Comparison of ENCODE assay signal across 24 cellular contexts in the genomic region with DNA sequence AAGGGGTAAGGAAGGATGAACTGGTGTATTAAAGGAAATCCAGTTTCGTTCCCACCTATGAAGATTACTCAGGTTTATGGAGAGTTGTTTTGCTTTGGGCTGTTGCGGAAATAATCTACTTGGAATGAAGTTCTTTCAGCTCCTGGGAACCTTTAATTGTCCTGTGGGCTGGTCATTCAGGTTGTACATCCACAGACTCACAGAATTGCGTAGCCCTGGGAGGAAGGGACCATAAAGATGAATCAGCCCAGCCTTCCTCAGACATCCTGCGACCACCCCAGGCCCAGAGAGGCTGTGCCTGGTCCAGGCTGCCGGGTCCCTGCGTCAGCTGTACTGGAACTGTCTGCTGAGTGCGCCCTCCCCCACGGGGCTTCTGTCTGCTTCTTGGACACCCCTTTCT.
DNase-seq lines count a peak whose midpoint lies in the region; ATAC-seq, FAIRE-seq and TF ChIP-seq lines count a peak whose summit lies in the region.
"Had no signal": no experiment of that assay in that cellular context is flagged by ENCODE, and none has a peak within 500 bp of the region (broad histone marks: within the 10 kb centered on the region; RNA-seq: fewer than 3 reads in every experiment).

No MANE protein-coding gene starts in this region.

- peak overlapping the region; percentile 21; the same call in 1 of the 2 replicates for H3K9ac ChIP-seq in HUES48 (ENCODE audit: low read depth, low read length)

- no peak for FAIRE-seq in A549 (lab: Jason Lieb, UNC)
- FAIRE-seq: D721Med, GM12878 had no signal

- H3K36me3 ChIP-seq in HUES48 (ENCODE audit: control insufficient read depth, insufficient read depth, low read length) (no peaks in the 10 kb centered on the region), brain microvascular endothelial cell (replicated peaks) (no peaks in the 10 kb centered on the region), sigmoid colon (no peaks in the 10 kb centered on the region)
- H3K36me3 ChIP-seq: upper lobe of right lung had no signal

- no peaks in the 10 kb centered on the region for H3K36me3 Mint-ChIP-seq in nephron (ENCODE audit: low read depth)
- H3K36me3 Mint-ChIP-seq in Calu3 (ENCODE audit: insufficient read depth, unreplicated experiment): peaks cover 5% of the 10 kb centered on the region

- in situ Hi-C loops in brain microvascular endothelial cell (cut with HindIII; ENCODE audit: low pct_ligation_motif_present, low sequenced_read_pairs): no loop called here

- CTCF ChIA-PET in A549 (lab: Yijun Ruan, JAX): interaction anchor here (0.6 to 1.2 kb wide), 2 partner anchors 29 to 30 kb away, joined by 3 to 4 read pairs; no protein-coding TSS in a partner anchor
- CTCF ChIA-PET in Calu3 (lab: Charles Lee): interaction anchor here (1.1 kb wide), 1 partner anchor 23 kb away, joined by 3 read pairs; no protein-coding TSS in a partner anchor

- no peak overlapping the region for H3K4me3 ChIP-seq in A549
- H3K4me3 ChIP-seq in HUES48 (ENCODE audit: low read depth, low read length): no peak overlapping the region
- H3K4me3 ChIP-seq in brain microvascular endothelial cell (ENCODE audit: low read depth, low read length): no peak overlapping the region
- H3K4me3 ChIP-seq in sigmoid colon: no peak overlapping the region
- H3K4me3 ChIP-seq: GM12878, left lung, upper lobe of right lung had no signal

- H3K27ac Mint-ChIP-seq in nephron (peak overlapping the region; percentile 31 to 95 (median 69)), Calu3 (ENCODE audit: unreplicated experiment) (no peak overlapping the region)
- H3K27ac Mint-ChIP-seq: activated naive CD4-positive, alpha-beta T cell treated with anti-CD3 and anti-CD28 coated beads for 36 hours had no signal

- H3K4me1 Mint-ChIP-seq in nephron: peaks cover 82% of the 10 kb centered on the region
- peaks cover 10% of the 10 kb centered on the region for H3K4me1 Mint-ChIP-seq in Calu3 (ENCODE audit: low read depth, unreplicated experiment)

- H3K9me3 Mint-ChIP-seq in nephron: no peaks in the 10 kb centered on the region
- H3K9me3 Mint-ChIP-seq in Calu3 (ENCODE audit: low read depth, unreplicated experiment): no peaks in the 10 kb centered on the region
- H3K9me3 Mint-ChIP-seq: activated naive CD4-positive, alpha-beta T cell treated with anti-CD3 and anti-CD28 coated beads for 36 hours; activated T-cell treated with anti-CD3 and anti-CD28 coated beads, Interleukin-2, amount 50 U/mL, for 4 hours; effector memory CD8-positive, alpha-beta T cell had no signal

- TF ChIP-seq POLR2A in A549 (IDR thresholded peaks at IDR 0.05; ENCODE audit: low read length): no peak
- TF ChIP-seq POLR2A in sigmoid colon (IDR thresholded peaks at IDR 0.05): no peak

- H3K4me1 ChIP-seq in A549 (peaks cover 25% of the 10 kb centered on the region), HUES48 (ENCODE audit: control insufficient read depth, insufficient read depth, low read length) (peaks cover 25% of the 10 kb centered on the region), sigmoid colon (peaks cover 0 to 64% (median 50%) of the 10 kb centered on the region in 4 donors)
- H3K4me1 ChIP-seq: upper lobe of right lung had no signal

- TF ChIP-seq RAD21 in A549 (conservative IDR thresholded peaks at IDR 0.05 in 1 of 2, IDR thresholded peaks at IDR 0.05 in 1 of 2): no peak

- H3K27me3 ChIP-seq in HUES48 (ENCODE audit: control insufficient read depth, insufficient read depth, low read length) (no peaks in the 10 kb centered on the region), brain microvascular endothelial cell (replicated peaks) (no peaks in the 10 kb centered on the region), sigmoid colon (no peaks in the 10 kb centered on the region)
- H3K27me3 ChIP-seq: left lung, upper lobe of right lung had no signal

- no peaks in the 10 kb centered on the region for H3K9me3 ChIP-seq in A549
- H3K9me3 ChIP-seq in HUES48 (ENCODE audit: control insufficient read depth, insufficient read depth, low read length): no peaks in the 10 kb centered on the region
- no peaks in the 10 kb centered on the region for H3K9me3 ChIP-seq in sigmoid colon
- H3K9me3 ChIP-seq: left lung, upper lobe of right lung had no signal

- BruUV-seq in Calu3 (replicated peaks; lab: Mats Ljungman, UMichigan): no TSS peak

- 77% methylated on average over 7 of the region's 8 CpGs for WGBS in A549 (ENCODE audit: missing lambda C conversion rate)
- WGBS in sigmoid colon, 2 donors: 55 to 85% methylated on average over 8 of the region's 8 CpGs

- H3K4me2 ChIP-seq in A549: 0 out of 3 replicates have a peak overlapping the region, but pooled peaks have one; percentile 16

- TF ChIP-seq EP300 in A549 (IDR thresholded peaks at IDR 0.05): no peak
- TF ChIP-seq EP300 in sigmoid colon (IDR thresholded peaks at IDR 0.05): no peak

- H3K4me3 Mint-ChIP-seq in nephron (peak overlapping the region in 1 of 3 experiments; percentile 11), Calu3 (ENCODE audit: low read depth, unreplicated experiment) (no peak overlapping the region)
- H3K4me3 Mint-ChIP-seq: activated naive CD4-positive, alpha-beta T cell treated with anti-CD3 and anti-CD28 coated beads for 36 hours; activated T-cell treated with anti-CD3 and anti-CD28 coated beads, Interleukin-2, amount 50 U/mL, for 4 hours; effector memory CD8-positive, alpha-beta T cell had no signal

- POLR2A ChIA-PET in A549 (lab: Yijun Ruan, JAX): no interaction called here

- H3K27ac ChIP-seq in A549 (peak overlapping the region in 1 of 2 experiments; percentile 63; a peak in 2 of 6 replicates), HUES48 (ENCODE audit: low read depth, low read length) (no peak overlapping the region), brain microvascular endothelial cell (peak overlapping the region; percentile 62), sigmoid colon (peak overlapping the region in 1 of 4 donors; percentile 65)
- H3K27ac ChIP-seq: C4-2B, HL-60, left lung, upper lobe of right lung had no signal

- DNase-seq in A549 (ENCODE audit: low read depth in 1 of 2, low spot score in 1 of 2): no peak
- no peak for DNase-seq in brain microvascular endothelial cell
- no peak for DNase-seq in Calu3
- DNase-seq in sigmoid colon: no peak
- DNase-seq in iPS-NIHi11 (ENCODE audit: low spot score): no peak
- DNase-seq: activated CD8-positive, alpha-beta memory T cell treated with anti-CD3 and anti-CD28 coated beads for 24 hours; activated naive CD4-positive, alpha-beta T cell treated with anti-CD3 and anti-CD28 coated beads for 36 hours; activated T-cell treated with anti-CD3 and anti-CD28 coated beads, Interleukin-2, amount 50 U/mL, for 4 hours; central memory CD4-positive, alpha-beta T cell; effector memory CD8-positive, alpha-beta T cell; KG1; left lung; NCI-H1092; NCI-H2081 treated with DMSO at 0.1 percent for 48 hours; NCI-H510A; stimulated activated CD8-positive, alpha-beta memory T cell treated with anti-CD3 and anti-CD28 coated beads, Interleukin-4, amount 100 ng/mL, for 48 hours; upper lobe of right lung had no signal

- TF ChIP-seq CTCF in A549 (IDR thresholded peaks at IDR 0.05) (no peak), brain microvascular endothelial cell (IDR thresholded peaks at IDR 0.05; ENCODE audit: low read depth, low read length, missing control alignments) (no peak), nephron (IDR thresholded peaks at IDR 0.05; ENCODE audit: unreplicated experiment in 3 of 3) (no peak), Calu3 (IDR thresholded peaks at IDR 0.05; ENCODE audit: unreplicated experiment) (no peak), sigmoid colon (IDR thresholded peaks at IDR 0.05) (no peak)

- peak in 1 of 2 experiments; percentile 34; a peak in 3 of 6 replicates for ATAC-seq in A549
- ATAC-seq in GM18519 (IDR thresholded peaks at IDR 0.05; ENCODE audit: low FRiP score, unreplicated experiment): no peak
- ATAC-seq: activated T-cell treated with anti-CD3 and anti-CD28 coated beads, Interleukin-2, amount 50 U/mL, for 4 hours; effector memory CD8-positive, alpha-beta T cell; GM12878; left lung had no signal

- intact Hi-C loops in Calu3 (cut with micrococcal nuclease; ENCODE audit: unreplicated experiment): no loop called here
- intact Hi-C loops in sigmoid colon (cut with DNase I): loop anchor here (5.0 kb wide), 1 partner anchor 48 kb away; no protein-coding TSS in a partner anchor

- H3K27me3 Mint-ChIP-seq in nephron (ENCODE audit: low read depth): peaks cover 9% of the 10 kb centered on the region
- no peaks in the 10 kb centered on the region for H3K27me3 Mint-ChIP-seq in Calu3 (ENCODE audit: unreplicated experiment)
- H3K27me3 Mint-ChIP-seq: effector memory CD8-positive, alpha-beta T cell had no signal

TF ChIP-seq in A549, 52 proteins besides CTCF, POLR2A, EP300 and RAD21 (continues in another document):
- no peak for TF ChIP-seq SMC3 (IDR thresholded peaks at IDR 0.05)
- no peak for TF ChIP-seq POLR2AphosphoS2 (conservative IDR thresholded peaks at IDR 0.05; ENCODE audit: low read length)
- no peak for TF ChIP-seq PHF8 (IDR thresholded peaks at IDR 0.05; ENCODE audit: borderline replicate concordance, low read depth)
- no peak for TF ChIP-seq KDM1A (IDR thresholded peaks at IDR 0.05; ENCODE audit: low read depth)
- TF ChIP-seq FOXS1 (CRISPR knock-in tag; IDR thresholded peaks at IDR 0.05): no peak
- no peak for TF ChIP-seq HDAC2 (IDR thresholded peaks at IDR 0.05)
- TF ChIP-seq, protein P1, sequence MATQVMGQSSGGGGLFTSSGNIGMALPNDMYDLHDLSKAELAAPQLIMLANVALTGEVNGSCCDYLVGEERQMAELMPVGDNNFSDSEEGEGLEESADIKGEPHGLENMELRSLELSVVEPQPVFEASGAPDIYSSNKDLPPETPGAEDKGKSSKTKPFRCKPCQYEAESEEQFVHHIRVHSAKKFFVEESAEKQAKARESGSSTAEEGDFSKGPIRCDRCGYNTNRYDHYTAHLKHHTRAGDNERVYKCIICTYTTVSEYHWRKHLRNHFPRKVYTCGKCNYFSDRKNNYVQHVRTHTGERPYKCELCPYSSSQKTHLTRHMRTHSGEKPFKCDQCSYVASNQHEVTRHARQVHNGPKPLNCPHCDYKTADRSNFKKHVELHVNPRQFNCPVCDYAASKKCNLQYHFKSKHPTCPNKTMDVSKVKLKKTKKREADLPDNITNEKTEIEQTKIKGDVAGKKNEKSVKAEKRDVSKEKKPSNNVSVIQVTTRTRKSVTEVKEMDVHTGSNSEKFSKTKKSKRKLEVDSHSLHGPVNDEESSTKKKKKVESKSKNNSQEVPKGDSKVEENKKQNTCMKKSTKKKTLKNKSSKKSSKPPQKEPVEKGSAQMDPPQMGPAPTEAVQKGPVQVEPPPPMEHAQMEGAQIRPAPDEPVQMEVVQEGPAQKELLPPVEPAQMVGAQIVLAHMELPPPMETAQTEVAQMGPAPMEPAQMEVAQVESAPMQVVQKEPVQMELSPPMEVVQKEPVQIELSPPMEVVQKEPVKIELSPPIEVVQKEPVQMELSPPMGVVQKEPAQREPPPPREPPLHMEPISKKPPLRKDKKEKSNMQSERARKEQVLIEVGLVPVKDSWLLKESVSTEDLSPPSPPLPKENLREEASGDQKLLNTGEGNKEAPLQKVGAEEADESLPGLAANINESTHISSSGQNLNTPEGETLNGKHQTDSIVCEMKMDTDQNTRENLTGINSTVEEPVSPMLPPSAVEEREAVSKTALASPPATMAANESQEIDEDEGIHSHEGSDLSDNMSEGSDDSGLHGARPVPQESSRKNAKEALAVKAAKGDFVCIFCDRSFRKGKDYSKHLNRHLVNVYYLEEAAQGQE (IDR thresholded peaks at IDR 0.05): no peak
- no peak for TF ChIP-seq CEBPB (IDR thresholded peaks at IDR 0.05)
- TF ChIP-seq SREBF2 (IDR thresholded peaks at IDR 0.05): no peak
